In genomic region chr4:6753103-6753560, GRCh38 we compare ENCODE assay signal across 19 cellular contexts. TPM values are rescaled to one million over a fixed set of nuclear protein-coding genes. Genes with fewer than 3 reads are reported as not detected.
DNase-seq lines count a peak whose midpoint lies in the region; ATAC-seq, FAIRE-seq and TF ChIP-seq lines count a peak whose summit lies in the region.
"Had no signal": no experiment of that assay in that cellular context is flagged by ENCODE, and none has a peak within 500 bp of the region (broad histone marks: within the 10 kb centered on the region; RNA-seq: fewer than 3 reads in every experiment).

No MANE protein-coding gene starts in this region.

- no peaks in the 10 kb centered on the region for H3K9me3 Mint-ChIP-seq in T-helper 2 cell treated with Interferon-gamma antibody and Interleukin-4, amounts not matched to agents 5 μg/mL and 100 μg/mL, for 36 hours
- H3K9me3 Mint-ChIP-seq: naive thymus-derived CD4-positive, alpha-beta T cell; T-helper 1 cell treated with Interleukin-12 subunit alpha and Interleukin-12 subunit beta and Interleukin-4 antibody, amounts not matched to agents 30 μg/mL and 1 μg/mL, for 36 hours had no signal

- ATAC-seq in HCT116 (no peak), esophagus mucosa (peak; percentile 3)
- ATAC-seq: naive thymus-derived CD4-positive, alpha-beta T cell had no signal

- no peaks in the 10 kb centered on the region for H3K79me2 ChIP-seq in HCT116 (ENCODE audit: insufficient read depth, low read length)
- no peaks in the 10 kb centered on the region for H3K79me2 ChIP-seq in osteoblast (ENCODE audit: insufficient read depth, low read length)

- H3K4me1 Mint-ChIP-seq in T-helper 2 cell treated with Interferon-gamma antibody and Interleukin-4, amounts not matched to agents 5 μg/mL and 100 μg/mL, for 36 hours (ENCODE audit: low read depth) = peaks cover 8% of the 10 kb centered on the region

- no peak for DNase-seq in HCT116 (ENCODE audit: low read depth, low spot score)
- DNase-seq in NT2/D1 (ENCODE audit: low read depth, low spot score) = no peak
- peak; percentile 42 for DNase-seq in osteoblast (ENCODE audit: insufficient read length, low spot score, missing footprints)
- no peak for DNase-seq in RCC 7860 (ENCODE audit: low spot score)
- no peak for DNase-seq in T-helper 2 cell treated with Interferon-gamma antibody and Interleukin-4, amounts not matched to agents 5 μg/mL and 100 μg/mL, for 36 hours (ENCODE audit: low spot score)
- no peak for DNase-seq in stimulated activated CD4-positive, alpha-beta T cell treated with anti-CD3 and anti-CD28 coated beads, Interleukin-4, amount 100 ng/mL, for 24 hours
- DNase-seq: activated CD4-positive, alpha-beta T cell treated with anti-CD3 and anti-CD28 coated beads for 1 hour; activated CD8-positive, alpha-beta memory T cell treated with anti-CD3 and anti-CD28 coated beads, Interleukin-2, amount 50 U/mL, for 4 hours; activated naive CD4-positive, alpha-beta T cell treated with Interleukin-2 at 50 U/mL for 16 hours; DMS153; MM.1S; naive thymus-derived CD4-positive, alpha-beta T cell; NCI-H2081 treated with DMSO at 0.1 percent for 48 hours; NCI-H526 had no signal

- intact Hi-C loops in HCT116 (cut with micrococcal nuclease) = no loop called here

- H3K9me3 ChIP-seq in HCT116 (ENCODE audit: control insufficient read depth in 1 of 2, insufficient read depth in 1 of 2, low read depth in 1 of 2, low read length in 2 of 2) = no peaks in the 10 kb centered on the region
- H3K9me3 ChIP-seq in NT2/D1 (ENCODE audit: insufficient read depth, low read length) = peaks cover 12% of the 10 kb centered on the region; the same call in 1 of the 2 replicates
- no peaks in the 10 kb centered on the region for H3K9me3 ChIP-seq in osteoblast (ENCODE audit: low read depth, low read length)
- H3K9me3 ChIP-seq: psoas muscle had no signal

- no peak overlapping the region for H3K27ac ChIP-seq in HCT116 (ENCODE audit: low read depth, low read length)
- no peak overlapping the region for H3K27ac ChIP-seq in osteoblast (ENCODE audit: low read depth, low read length)
- H3K27ac ChIP-seq: psoas muscle had no signal

- H3K4me2 ChIP-seq in HCT116 (ENCODE audit: low read length) (peak overlapping the region; percentile 9; the same call in 1 of the 2 replicates), osteoblast (ENCODE audit: insufficient read depth, low read length) (no peak overlapping the region)

- no peak for TF ChIP-seq POLR2A in HCT116 (IDR thresholded peaks at IDR 0.05; ENCODE audit: borderline replicate concordance, extremely low read depth, insufficient read depth, insufficient read length)

- H3K27ac Mint-ChIP-seq in T-helper 2 cell treated with Interferon-gamma antibody and Interleukin-4, amounts not matched to agents 5 μg/mL and 100 μg/mL, for 36 hours = no peak overlapping the region
- H3K27ac Mint-ChIP-seq: naive thymus-derived CD4-positive, alpha-beta T cell; T-helper 1 cell treated with Interleukin-12 subunit alpha and Interleukin-12 subunit beta and Interleukin-4 antibody, amounts not matched to agents 30 μg/mL and 1 μg/mL, for 36 hours had no signal

- H3K4me3 Mint-ChIP-seq in T-helper 2 cell treated with Interferon-gamma antibody and Interleukin-4, amounts not matched to agents 5 μg/mL and 100 μg/mL, for 36 hours = no peak overlapping the region
- H3K4me3 Mint-ChIP-seq: naive thymus-derived CD4-positive, alpha-beta T cell; T-helper 1 cell treated with Interleukin-12 subunit alpha and Interleukin-12 subunit beta and Interleukin-4 antibody, amounts not matched to agents 30 μg/mL and 1 μg/mL, for 36 hours had no signal

- H3K27me3 ChIP-seq in HCT116 (ENCODE audit: insufficient read depth, low read length) (no peaks in the 10 kb centered on the region), NT2/D1 (ENCODE audit: insufficient read depth, insufficient read length) (no peaks in the 10 kb centered on the region), osteoblast (ENCODE audit: insufficient read depth, low read length) (no peaks in the 10 kb centered on the region)

- no peak overlapping the region for H3K4me3 ChIP-seq in HCT116 (replicated peaks in 1 of 2; ENCODE audit: low read depth in 1 of 2, low read length in 2 of 2)
- H3K4me3 ChIP-seq in NT2/D1 (ENCODE audit: insufficient read length, low read depth) = no peak overlapping the region
- H3K4me3 ChIP-seq in osteoblast (ENCODE audit: insufficient read depth, low read length) = no peak overlapping the region
- H3K4me3 ChIP-seq: psoas muscle had no signal

- H3K9ac ChIP-seq in HCT116 (ENCODE audit: low read length) (no peak overlapping the region), NT2/D1 (ENCODE audit: insufficient read length, low read depth) (peak overlapping the region; percentile 38)

- peaks cover 19 to 51% of the 10 kb centered on the region in 2 experiments for H3K4me1 ChIP-seq in HCT116 (ENCODE audit: control insufficient read depth in 1 of 2, insufficient read depth in 2 of 2, low read length in 2 of 2)
- H3K4me1 ChIP-seq in NT2/D1 (ENCODE audit: insufficient read depth, insufficient read length) = peaks cover 4% of the 10 kb centered on the region
- peaks cover 5% of the 10 kb centered on the region for H3K4me1 ChIP-seq in osteoblast (ENCODE audit: insufficient read depth, low read length)

- RAD21 ChIA-PET in HCT116 (lab: Charles Lee; ENCODE audit: low non-redundant PET in 1 of 2, low total read pairs in 2 of 2, uncharacterized antibody in 2 of 2, unreplicated experiment in 2 of 2) = no interaction called here

- POLR2A ChIA-PET in HCT116 (lab: Charles Lee) = no interaction called here

- no peaks in the 10 kb centered on the region for H3K9me2 ChIP-seq in HCT116 (ENCODE audit: insufficient read depth)

- CTCF ChIA-PET in HCT116 (lab: Charles Lee) = no interaction called here

- FAIRE-seq in RCC 7860 (lab: Jason Lieb, UNC) = no peak
- FAIRE-seq: GM19239 had no signal

- H2AFZ ChIP-seq in HCT116 (ENCODE audit: low read depth, low read length, poor library complexity, severe bottlenecking) = no peak overlapping the region
- H2AFZ ChIP-seq in osteoblast (ENCODE audit: low read length) = no peak overlapping the region

- TF ChIP-seq CTCF in HCT116 (IDR thresholded peaks at IDR 0.05 in 2 of 3, conservative IDR thresholded peaks at IDR 0.05 in 1 of 3; ENCODE audit: borderline replicate concordance in 1 of 3, insufficient read depth in 1 of 3, low read depth in 2 of 3, low read length in 2 of 3) = no peak
- no peak for TF ChIP-seq CTCF in osteoblast (IDR thresholded peaks at IDR 0.05; ENCODE audit: extremely low read depth, low read depth, low read length)

- H4K20me1 ChIP-seq in HCT116 (ENCODE audit: insufficient read depth) = no peaks in the 10 kb centered on the region
- H4K20me1 ChIP-seq in osteoblast (ENCODE audit: insufficient read depth, low read length) = no peaks in the 10 kb centered on the region

- H3K27me3 Mint-ChIP-seq in T-helper 2 cell treated with Interferon-gamma antibody and Interleukin-4, amounts not matched to agents 5 μg/mL and 100 μg/mL, for 36 hours (ENCODE audit: low read depth) = peaks cover 4% of the 10 kb centered on the region

- no peak for TF ChIP-seq RAD21 in HCT116 (IDR thresholded peaks at IDR 0.05; ENCODE audit: low read depth)

- no TSS peak for BruUV-seq in HCT116 (replicated peaks; lab: Mats Ljungman, UMichigan)

- H3K36me3 Mint-ChIP-seq in T-helper 2 cell treated with Interferon-gamma antibody and Interleukin-4, amounts not matched to agents 5 μg/mL and 100 μg/mL, for 36 hours (ENCODE audit: low read depth) = no peaks in the 10 kb centered on the region
- H3K36me3 Mint-ChIP-seq: naive thymus-derived CD4-positive, alpha-beta T cell had no signal

- H3K36me3 ChIP-seq in HCT116 (ENCODE audit: control insufficient read depth in 1 of 2, insufficient read depth in 2 of 2, low read length in 2 of 2) (no peaks in the 10 kb centered on the region), NT2/D1 (ENCODE audit: insufficient read depth, insufficient read length, low read length) (no peaks in the 10 kb centered on the region), osteoblast (ENCODE audit: insufficient read depth, low read length) (no peaks in the 10 kb centered on the region)

TF ChIP-seq in HCT116, 20 proteins besides CTCF, POLR2A, EP300 and RAD21 (continues in another document):
- no peak for TF ChIP-seq EZH2 (IDR thresholded peaks at IDR 0.05)
- no peak for TF ChIP-seq ZNF274 (IDR thresholded peaks at IDR 0.05; ENCODE audit: low read depth, low read length)
- TF ChIP-seq TCF7L2 (IDR thresholded peaks at IDR 0.05; ENCODE audit: borderline replicate concordance, extremely low read depth, insufficient read depth, insufficient read length) = no peak
- TF ChIP-seq MAX (IDR thresholded peaks at IDR 0.05) = no peak
- no peak for TF ChIP-seq ELF1 (IDR thresholded peaks at IDR 0.05; ENCODE audit: borderline replicate concordance, low read depth)
- no peak for TF ChIP-seq ZBTB33 (IDR thresholded peaks at IDR 0.05; ENCODE audit: extremely low read depth, insufficient replicate concordance, low read length)
- no peak for TF ChIP-seq POLR2AphosphoS5 (IDR thresholded peaks at IDR 0.05; ENCODE audit: low read depth, low read length)

RNA-seq across cellular contexts. Expression of gene KIAA0232, which starts 29.4 kb away (rescaled TPM):
- total RNA-seq in HCT116 (2021; ENCODE audit: unreplicated experiment) = 18.1 TPM
- 5.3 and 6.5 TPM in 2 replicates for polyA plus RNA-seq in HCT116 (2012)
- total RNA-seq in esophagus mucosa = 20.9 TPM
- total RNA-seq in osteoblast = 23.9 and 25.0 TPM in 2 replicates

RNA-seq across cellular contexts. Expression of gene BLOC1S4, which starts 37.2 kb away (rescaled TPM):
- total RNA-seq in HCT116 (2021; ENCODE audit: unreplicated experiment) (15.7 TPM), esophagus mucosa (9.8 TPM), osteoblast (10.0 and 10.9 TPM in 2 replicates)
- 13.0 and 15.2 TPM in 2 replicates for polyA plus RNA-seq in HCT116 (2012)

RNA-seq across cellular contexts. Expression of gene MRFAP1L1, which starts 43.5 kb away (rescaled TPM):
- total RNA-seq in HCT116 (2021; ENCODE audit: unreplicated experiment) (43.0 TPM), esophagus mucosa (28.1 TPM), osteoblast (38.0 and 39.2 TPM in 2 replicates)
- 31.9 and 39.3 TPM in 2 replicates for polyA plus RNA-seq in HCT116 (2012)

RNA-seq across cellular contexts. Expression of gene S100P, which starts 59.5 kb away (rescaled TPM):
- total RNA-seq in HCT116 (2021; ENCODE audit: unreplicated experiment) (4.1 TPM), esophagus mucosa (1,144 TPM), osteoblast (0.29 and 0.36 TPM in 2 replicates)
- 7.1 and 14.8 TPM in 2 replicates for polyA plus RNA-seq in HCT116 (2012)
- total RNA-seq: HT1080 had no signal
- polyA plus RNA-seq: naive thymus-derived CD4-positive, alpha-beta T cell had no signal
